In genomic region chr1:243912347-243912746, GRCh38 we compare ENCODE assay signal across 29 cellular contexts.
"Had no signal": no experiment of that assay in that cellular context is flagged by ENCODE, and none has a peak within 500 bp of the region (broad histone marks: within the 10 kb centered on the region; RNA-seq: fewer than 3 reads in every experiment).

No MANE protein-coding gene starts in this region.

- H3K27ac ChIP-seq: colonic mucosa, coronary artery, dorsolateral prefrontal cortex, epithelial cell of prostate, esophagus muscularis mucosa, esophagus squamous epithelium, foreskin keratinocyte, gastrocnemius medialis, gastroesophageal sphincter, heart left ventricle, heart right ventricle, hepatocyte had no signal

- H3K4me3 Mint-ChIP-seq: effector memory CD8-positive, alpha-beta T cell; endodermal cell had no signal

- H3K79me2 ChIP-seq: hepatocyte had no signal

- H3K9me3 ChIP-seq: colonic mucosa, esophagus muscularis mucosa, esophagus squamous epithelium, gastrocnemius medialis, gastroesophageal sphincter, heart left ventricle, heart right ventricle had no signal

- DNase-seq: colonic mucosa; cortex of kidney; dermis blood vessel endothelial cell; dorsolateral prefrontal cortex; effector CD4-positive, alpha-beta T cell; effector CD8-positive, alpha-beta T cell; effector memory CD4-positive, alpha-beta T cell; effector memory CD8-positive, alpha-beta T cell; endodermal cell; erythroblast; esophagus squamous epithelium; foreskin fibroblast; foreskin keratinocyte; foreskin melanocyte; gastrocnemius medialis; glutamatergic neuron; head of caudate nucleus; heart left ventricle; heart right ventricle had no signal

- H3K4me3 ChIP-seq: colonic mucosa, coronary artery, dorsolateral prefrontal cortex, esophagus muscularis mucosa, esophagus squamous epithelium, gastrocnemius medialis, gastroesophageal sphincter, heart left ventricle, heart right ventricle, hepatocyte had no signal

- H2AFZ ChIP-seq: hepatocyte had no signal

- H3K36me3 ChIP-seq: colonic mucosa, esophagus muscularis mucosa, esophagus squamous epithelium, gastrocnemius medialis, gastroesophageal sphincter, heart left ventricle, heart right ventricle had no signal

- ATAC-seq: effector memory CD8-positive, alpha-beta T cell; esophagus mucosa; foreskin keratinocyte; gastrocnemius medialis; gastroesophageal sphincter; heart left ventricle; heart right ventricle had no signal

- H3K4me1 Mint-ChIP-seq: endodermal cell had no signal

- H3K27ac Mint-ChIP-seq: effector memory CD8-positive, alpha-beta T cell; endodermal cell had no signal

- H3K4me1 ChIP-seq: colonic mucosa, foreskin keratinocyte had no signal

- H3K27me3 ChIP-seq: dorsolateral prefrontal cortex had no signal

- H3K4me2 ChIP-seq: hepatocyte had no signal

- FAIRE-seq: colon, endometrium, endothelial cell of umbilical vein, frontal cortex had no signal

- H3K9me3 Mint-ChIP-seq: effector memory CD8-positive, alpha-beta T cell; endodermal cell had no signal
